In genomic region chr13:44523176-44524017, GRCh38 we compare ENCODE assay signal across 9 cellular contexts. TPM values are rescaled to one million over a fixed set of nuclear protein-coding genes. Genes with fewer than 3 reads are reported as not detected.
A peak's percentile ranks its signal among the peaks of the same experiment; 100 is the strongest.
DNase-seq lines count a peak whose midpoint lies in the region; ATAC-seq and TF ChIP-seq lines count a peak whose summit lies in the region.
"Had no signal": no experiment of that assay in that cellular context is flagged by ENCODE, and none has a peak within 500 bp of the region (broad histone marks: within the 10 kb centered on the region; RNA-seq: fewer than 3 reads in every experiment).

No MANE protein-coding gene starts in this region.

- H3K36me3 ChIP-seq in OCI-LY3 (replicated peaks; ENCODE audit: low read depth, low read length), result no peaks in the 10 kb centered on the region

- peaks cover 19% of the 10 kb centered on the region for H3K4me1 ChIP-seq in OCI-LY3 (ENCODE audit: low read length)

- peak overlapping the region; percentile 35 for H3K4me2 ChIP-seq in OCI-LY3 (ENCODE audit: low read length)

- H3K27me3 ChIP-seq in OCI-LY3 (ENCODE audit: low read depth, low read length), result no peaks in the 10 kb centered on the region

- H3K36me3 Mint-ChIP-seq in stimulated activated effector memory CD8-positive, alpha-beta T cell treated with anti-CD3 and anti-CD28 coated beads, Interleukin-12 subunit alpha, Interleukin-12 subunit beta, amount 100 ng/mL, for 72 hours, result no peaks in the 10 kb centered on the region
- H3K36me3 Mint-ChIP-seq in mesothelial cell of epicardium, result peaks cover 7% of the 10 kb centered on the region

- H3K4me3 ChIP-seq in OCI-LY3 (ENCODE audit: low read length), result no peak overlapping the region

- no peaks in the 10 kb centered on the region for H3K4me1 Mint-ChIP-seq in stimulated activated effector memory CD8-positive, alpha-beta T cell treated with anti-CD3 and anti-CD28 coated beads, Interleukin-12 subunit alpha, Interleukin-12 subunit beta, amount 100 ng/mL, for 72 hours
- H3K4me1 Mint-ChIP-seq in mesothelial cell of epicardium, result peaks cover 17% of the 10 kb centered on the region

- DNase-seq in DMS 273 (lab: John Stamatoyannopoulos, UW; ENCODE audit: unreplicated experiment) (peak; percentile 2), DMS 273 treated with DMSO at 0.1 percent for 48 hours (lab: John Stamatoyannopoulos, UW) (no peak), fibroblast of peridontal ligament (ENCODE audit: extremely low read depth) (peak; percentile 61), GM19240 (ENCODE audit: insufficient read length, low spot score) (no peak), mesothelial cell of epicardium (ENCODE audit: low spot score in 2 of 2, unreplicated experiment in 2 of 2) (no peak)
- DNase-seq in stimulated activated effector memory CD8-positive, alpha-beta T cell treated with anti-CD3 and anti-CD28 coated beads, Interleukin-12 subunit alpha, Interleukin-12 subunit beta, amount 100 ng/mL, for 72 hours (ENCODE audit: low spot score in 2 of 2), result no peak

- TF ChIP-seq CTCF in OCI-LY3 (IDR thresholded peaks at IDR 0.05; ENCODE audit: low read depth, low read length) (no peak), mesothelial cell of epicardium (IDR thresholded peaks at IDR 0.05; ENCODE audit: unreplicated experiment) (no peak)

- no peak overlapping the region for H3K4me3 Mint-ChIP-seq in stimulated activated effector memory CD8-positive, alpha-beta T cell treated with anti-CD3 and anti-CD28 coated beads, Interleukin-12 subunit alpha, Interleukin-12 subunit beta, amount 100 ng/mL, for 72 hours
- H3K4me3 Mint-ChIP-seq in mesothelial cell of epicardium, result no peak overlapping the region

- no peaks in the 10 kb centered on the region for H3K9me3 ChIP-seq in OCI-LY3 (ENCODE audit: insufficient read depth, low read length)

- H3K79me2 ChIP-seq in OCI-LY3 (ENCODE audit: low read length), result no peaks in the 10 kb centered on the region

- H3K9me3 Mint-ChIP-seq in stimulated activated effector memory CD8-positive, alpha-beta T cell treated with anti-CD3 and anti-CD28 coated beads, Interleukin-12 subunit alpha, Interleukin-12 subunit beta, amount 100 ng/mL, for 72 hours, result no peaks in the 10 kb centered on the region
- no peaks in the 10 kb centered on the region for H3K9me3 Mint-ChIP-seq in mesothelial cell of epicardium

- H3K27ac ChIP-seq in OCI-LY3 (ENCODE audit: low read length), result no peak overlapping the region
- H3K27ac ChIP-seq: 22Rv1 had no signal

- H3K27ac Mint-ChIP-seq in stimulated activated effector memory CD8-positive, alpha-beta T cell treated with anti-CD3 and anti-CD28 coated beads, Interleukin-12 subunit alpha, Interleukin-12 subunit beta, amount 100 ng/mL, for 72 hours, result no peak overlapping the region
- no peak overlapping the region for H3K27ac Mint-ChIP-seq in mesothelial cell of epicardium

- H3K27me3 Mint-ChIP-seq in mesothelial cell of epicardium (ENCODE audit: low read depth), result no peaks in the 10 kb centered on the region

- no peak overlapping the region for H2AFZ ChIP-seq in OCI-LY3 (ENCODE audit: low read depth, low read length)

- H3K9ac ChIP-seq in OCI-LY3 (ENCODE audit: low read length), result no peak overlapping the region

- no peaks in the 10 kb centered on the region for H4K20me1 ChIP-seq in OCI-LY3 (ENCODE audit: insufficient read depth, low read length)

- peak; percentile 44 for ATAC-seq in stimulated activated effector memory CD8-positive, alpha-beta T cell treated with anti-CD3 and anti-CD28 coated beads, Interleukin-12 subunit alpha, Interleukin-12 subunit beta, amount 100 ng/mL, for 72 hours
- ATAC-seq in GM18858 (IDR thresholded peaks at IDR 0.05; ENCODE audit: unreplicated experiment), result no peak

RNA-seq across cellular contexts. Expression of gene TSC22D1, which starts 52.7 kb away (rescaled TPM):
- 98.8 to 103 TPM (median 99.5 TPM) in 3 replicates for total RNA-seq in mesothelial cell of epicardium

Comparison
In these comparisons a context has a peak if more than half of its experiments do, and no peak if none do; other contexts are left out.
1. DNase-seq: peak in DMS 273 (single experiment) and fibroblast of peridontal ligament (single experiment); none in DMS 273 treated with DMSO at 0.1 percent for 48 hours (single experiment), stimulated activated effector memory CD8-positive, alpha-beta T cell treated with anti-CD3 and anti-CD28 coated beads, Interleukin-12 subunit alpha, Interleukin-12 subunit beta, amount 100 ng/mL, for 72 hours (0 of 2), GM19240 (single experiment) and mesothelial cell of epicardium (0 of 2).